Comparison of ENCODE assay signal across 14 cellular contexts in genomic region chr14:24395609-24396580, GRCh38. TPM values are rescaled to one million over a fixed set of nuclear protein-coding genes. Genes with fewer than 3 reads are reported as not detected.
DNase-seq lines count a peak whose midpoint lies in the region; ATAC-seq and TF ChIP-seq lines count a peak whose summit lies in the region.
"Had no signal": no experiment of that assay in that cellular context is flagged by ENCODE, and none has a peak within 500 bp of the region (broad histone marks: within the 10 kb centered on the region; RNA-seq: fewer than 3 reads in every experiment).

No MANE protein-coding gene starts in this region.

- H3K9me3 ChIP-seq in IMR-90 (ENCODE audit: control insufficient read depth, insufficient read depth, low read length) (no peaks in the 10 kb centered on the region), SK-N-MC (ENCODE audit: low read depth, low read length) (no peaks in the 10 kb centered on the region), spleen (no peaks in the 10 kb centered on the region)

- peak overlapping the region; percentile 35; the same call in 1 of the 2 replicates for H4K5ac ChIP-seq in IMR-90 (ENCODE audit: low read depth, low read length)

- 100% methylated on average over 2 of the region's 8 CpGs; no CpG with 5 or more reads in 1 of the 2 experiments for WGBS in IMR-90 (ENCODE audit: extremely low coverage in 2 of 2, insufficient read length in 1 of 2), 2 experiments
- WGBS in spleen, 5 donors: 40 to 55% (median 49%) methylated on average over 8 of the region's 8 CpGs

- peak overlapping the region; percentile 24; the same call in 1 of the 2 replicates for H3K18ac ChIP-seq in IMR-90 (ENCODE audit: low read depth, low read length)

- peak overlapping the region; percentile 15; the same call in 1 of the 2 replicates for H4K91ac ChIP-seq in IMR-90 (ENCODE audit: insufficient read depth, low read depth, low read length)

- H3K14ac ChIP-seq in IMR-90 (replicated peaks; ENCODE audit: low read depth, low read length): no peak overlapping the region

- TF ChIP-seq RAD21 in IMR-90 (IDR thresholded peaks at IDR 0.05; ENCODE audit: low read length): no peak

- no peaks in the 10 kb centered on the region for H3K36me3 ChIP-seq in IMR-90 (ENCODE audit: control insufficient read depth, insufficient read depth, low read length)
- no peaks in the 10 kb centered on the region for H3K36me3 ChIP-seq in SK-N-MC (ENCODE audit: insufficient read depth, low read length)
- H3K36me3 ChIP-seq in spleen: no peaks in the 10 kb centered on the region
- H3K36me3 ChIP-seq: neural progenitor cell had no signal

- no peak overlapping the region for H3K4me2 ChIP-seq in IMR-90 (ENCODE audit: low read depth, low read length)
- H3K4me2 ChIP-seq: neural progenitor cell had no signal

- no peak overlapping the region for H3K56ac ChIP-seq in IMR-90 (ENCODE audit: extremely low read depth, insufficient read depth, low read length)

- H2AK5ac ChIP-seq in IMR-90 (ENCODE audit: low read depth, low read length): 0 out of 2 replicates have a peak overlapping the region, but pooled peaks have one; percentile 4

- H3K27ac ChIP-seq in IMR-90 (ENCODE audit: insufficient read depth, low read length) (no peak overlapping the region), SK-N-MC (peak overlapping the region; percentile 54; the same call in 1 of the 2 replicates), spleen (no peak overlapping the region)
- H3K27ac ChIP-seq: neural progenitor cell had no signal

- TF ChIP-seq POLR2A in IMR-90 (IDR thresholded peaks at IDR 0.05; ENCODE audit: low read depth, low read length) (no peak), spleen (IDR thresholded peaks at IDR 0.05) (no peak)

- ATAC-seq in IMR-90 (ENCODE audit: low read depth): no peak
- no peak for ATAC-seq in GM18498 (IDR thresholded peaks at IDR 0.05; ENCODE audit: unreplicated experiment)
- ATAC-seq: activated CD4-positive, alpha-beta T cell treated with anti-CD3 and anti-CD28 coated beads for 36 hours had no signal

- no peak overlapping the region for H2BK15ac ChIP-seq in IMR-90 (ENCODE audit: low read depth, low read length)

- H3K9ac ChIP-seq in IMR-90 (ENCODE audit: low read depth, low read length): no peak overlapping the region
- H3K9ac ChIP-seq in SK-N-MC (ENCODE audit: insufficient read length): no peak overlapping the region
- H3K9ac ChIP-seq: neural progenitor cell had no signal

- in situ Hi-C loops in IMR-90 (cut with MboI; ENCODE audit: low sequenced_read_pairs): no loop called here

- no TSS peak for BruUV-seq in IMR-90 (replicated peaks; lab: Mats Ljungman, UMichigan)

- no peak overlapping the region for H2AK9ac ChIP-seq in IMR-90 (replicated peaks; ENCODE audit: low read depth, low read length, poor library complexity)

- H4K20me1 ChIP-seq in IMR-90 (ENCODE audit: insufficient read depth, low read length): no peaks in the 10 kb centered on the region

- CTCF ChIA-PET in IMR-90 (lab: Yijun Ruan, JAX): no interaction called here

- no peak overlapping the region; the same call in 1 of the 2 replicates for H3K4ac ChIP-seq in IMR-90 (ENCODE audit: low read depth, low read length)

- H3K9me1 ChIP-seq in IMR-90 (ENCODE audit: insufficient read depth, low read length): peaks cover 2% of the 10 kb centered on the region; the same call in 1 of the 2 replicates

- no peak for TF ChIP-seq CTCF in IMR-90 (conservative IDR thresholded peaks at IDR 0.05; ENCODE audit: low read depth, low read length)
- TF ChIP-seq CTCF in fibroblast of the aortic adventitia (IDR thresholded peaks at IDR 0.05; ENCODE audit: insufficient read depth, low read length): no peak
- TF ChIP-seq CTCF in spleen (IDR thresholded peaks at IDR 0.05 in 8 of 11, conservative IDR thresholded peaks at IDR 0.05 in 3 of 11): no peak

- no peak for DNase-seq in IMR-90
- no peak for DNase-seq in SK-N-MC (ENCODE audit: low read depth, low spot score)
- DNase-seq in fibroblast of the aortic adventitia (ENCODE audit: low read depth): peak; percentile 72
- DNase-seq in spleen: peak; percentile 48
- no peak for DNase-seq in dermis blood vessel endothelial cell
- DNase-seq in COR-L47 (lab: John Stamatoyannopoulos, UW): no peak
- no peak for DNase-seq in occipital lobe (lab: John Stamatoyannopoulos, UW)
- DNase-seq: activated CD4-positive, alpha-beta T cell treated with anti-CD3 and anti-CD28 coated beads for 36 hours; activated gamma-delta T cell treated with Interleukin-2 at 50 U/mL for 16 hours; Calu3; NCI-H524; stimulated activated CD4-positive, alpha-beta T cell treated with anti-CD3 and anti-CD28 coated beads, Interleukin-15, amount 100 ng/mL, for 24 hours had no signal

- peaks cover 0 to 8% of the 10 kb centered on the region in 2 experiments; a peak in 1 of 4 replicates for H3K79me1 ChIP-seq in IMR-90 (ENCODE audit: low read depth in 1 of 2, low read length in 2 of 2)

- H2BK120ac ChIP-seq in IMR-90 (ENCODE audit: low read depth, low read length): no peak overlapping the region

- peak overlapping the region; percentile 26; the same call in 1 of the 2 replicates for H2BK20ac ChIP-seq in IMR-90 (ENCODE audit: low read depth, low read length)

- H3K4me1 ChIP-seq in IMR-90 (ENCODE audit: control insufficient read depth, insufficient read depth, low read length) (peaks cover 16% of the 10 kb centered on the region), spleen (peaks cover 14 to 31% (median 22%) of the 10 kb centered on the region in 6 donors)

- H2BK5ac ChIP-seq in IMR-90 (ENCODE audit: low read depth, low read length, poor library complexity, severe bottlenecking): peak overlapping the region; percentile 46

- POLR2A ChIA-PET in IMR-90 (lab: Charles Lee; ENCODE audit: unreplicated experiment): no interaction called here

- peak overlapping the region; percentile 62 for H2AFZ ChIP-seq in IMR-90 (replicated peaks; ENCODE audit: low read length, poor library complexity)
- H2AFZ ChIP-seq: neural progenitor cell had no signal

- intact Hi-C loops in IMR-90 (cut with micrococcal nuclease) (no loop called here), spleen (cut with DNase I; ENCODE audit: low total_unique reads) (no loop called here)

- H3K4me3 ChIP-seq in IMR-90 (ENCODE audit: insufficient read depth, low read depth, low read length) (no peak overlapping the region), SK-N-MC (no peak overlapping the region), fibroblast of the aortic adventitia (ENCODE audit: low read depth, low read length) (no peak overlapping the region), spleen (no peak overlapping the region)
- H3K4me3 ChIP-seq: neural progenitor cell had no signal

- H3K23ac ChIP-seq in IMR-90 (ENCODE audit: low read depth, low read length): peak overlapping the region; percentile 35; the same call in 1 of the 2 replicates

- dilution Hi-C loops in IMR-90 (cut with HindIII; ENCODE audit: low sequenced_read_pairs, unreplicated experiment): no loop called here

- no peaks in the 10 kb centered on the region for H3K27me3 ChIP-seq in IMR-90 (ENCODE audit: control insufficient read depth, insufficient read depth, low read length)
- peaks cover 0 to 27% (median 0%) of the 10 kb centered on the region in 7 donors for H3K27me3 ChIP-seq in spleen (replicated peaks in 1 of 7)
- H3K27me3 ChIP-seq: neural progenitor cell had no signal

- H4K8ac ChIP-seq in IMR-90 (ENCODE audit: low read depth in 2 of 2, low read length in 2 of 2): peak overlapping the region; percentile 48 to 57; a peak in 2 of 4 replicates

RNA-seq across cellular contexts. Expression of gene NYNRIN, which starts 2.9 kb away (rescaled TPM):
- total RNA-seq in IMR-90 (2012; rRNA removed): 1.7 and 2.2 TPM in 2 replicates
- polyA plus RNA-seq in IMR-90 (2012; rRNA removed): 5.3 and 5.4 TPM in 2 replicates
- polyA plus RNA-seq in IMR-90 (2012; cell fraction: cytosol; rRNA removed): 2.7 and 4.6 TPM in 2 replicates
- 10.7 and 11.1 TPM in 2 replicates for polyA plus RNA-seq in IMR-90 (2012; cell fraction: nucleus; rRNA removed; ENCODE audit: low replicate concordance)
- total RNA-seq in fibroblast of the aortic adventitia (ENCODE audit: low replicate concordance): 14.1 and 45.1 TPM in 2 replicates
- 10 to 100 TPM in 5 of 7 donors, 1 to 10 TPM in 2; 4.7 to 18.0 (median 12.0) TPM for total RNA-seq in spleen
- polyA plus RNA-seq in spleen: 1 to 10 TPM in 2 of 3 donors, under 1 TPM in 1; 0.87 to 2.7 (median 2.2) TPM
- total RNA-seq in dermis blood vessel endothelial cell: 12.6 and 17.0 TPM in 2 replicates
- total RNA-seq in occipital lobe: 15.0 TPM

RNA-seq across cellular contexts. Expression of gene NFATC4, which starts 27.9 kb away (rescaled TPM):
- 13.6 and 15.6 TPM in 2 replicates for total RNA-seq in IMR-90 (2012; rRNA removed)
- polyA plus RNA-seq in IMR-90 (2012; rRNA removed): 35.8 and 38.4 TPM in 2 replicates
- 19.7 and 21.1 TPM in 2 replicates for polyA plus RNA-seq in IMR-90 (2012; cell fraction: cytosol; rRNA removed)
- 286 and 363 TPM in 2 replicates for polyA plus RNA-seq in IMR-90 (2012; cell fraction: nucleus; rRNA removed; ENCODE audit: low replicate concordance)
- total RNA-seq in fibroblast of the aortic adventitia (ENCODE audit: low replicate concordance): 77.9 and 221 TPM in 2 replicates
- total RNA-seq in spleen: 10 to 100 TPM; 10.7 to 29.2 (median 20.2) TPM
- 100 to 1,000 TPM in 1 of 3 donors, 10 to 100 TPM in 2; 51.1 to 145 (median 99.9) TPM for polyA plus RNA-seq in spleen
- 8.8 and 11.1 TPM in 2 replicates for total RNA-seq in dermis blood vessel endothelial cell
- 5.1 TPM for total RNA-seq in occipital lobe

RNA-seq across cellular contexts. Expression of gene CBLN3, which starts 33.6 kb away (rescaled TPM):
- total RNA-seq in IMR-90 (2012; rRNA removed): 0.56 and 0.72 TPM in 2 replicates
- 3.9 and 4.5 TPM in 2 replicates for polyA plus RNA-seq in IMR-90 (2012; rRNA removed)
- polyA plus RNA-seq in IMR-90 (2012; cell fraction: cytosol; rRNA removed): 2.7 and 2.9 TPM in 2 replicates
- polyA plus RNA-seq in IMR-90 (2012; cell fraction: nucleus; rRNA removed; ENCODE audit: low replicate concordance): 27.9 and 42.0 TPM in 2 replicates
- 5.9 and 6.2 TPM in 2 replicates for total RNA-seq in fibroblast of the aortic adventitia (ENCODE audit: low replicate concordance)
- total RNA-seq in spleen: 10 to 100 TPM in 4 of 7 donors, 1 to 10 TPM in 3; 4.3 to 21.7 (median 13.7) TPM
- 10 to 100 TPM in 1 of 3 donors, 1 to 10 TPM in 2; 5.8 to 13.8 (median 6.8) TPM for polyA plus RNA-seq in spleen
- total RNA-seq in dermis blood vessel endothelial cell: 0.84 and 1.0 TPM in 2 replicates
- 0.47 TPM for total RNA-seq in occipital lobe

RNA-seq across cellular contexts. Expression of gene KHNYN, which starts 33.9 kb away (rescaled TPM):
- total RNA-seq in IMR-90 (2012; rRNA removed) (22.8 and 24.4 TPM in 2 replicates), fibroblast of the aortic adventitia (ENCODE audit: low replicate concordance) (37.1 and 39.8 TPM in 2 replicates), spleen (10 to 100 TPM; 65.5 to 90.6 (median 72.2) TPM), dermis blood vessel endothelial cell (55.5 and 67.0 TPM in 2 replicates), occipital lobe (16.7 TPM)
- polyA plus RNA-seq in IMR-90 (2012; rRNA removed) (16.1 and 18.9 TPM in 2 replicates), spleen (10 to 100 TPM; 10.9 to 35.2 (median 14.0) TPM)
- 9.2 and 9.4 TPM in 2 replicates for polyA plus RNA-seq in IMR-90 (2012; cell fraction: cytosol; rRNA removed)
- polyA plus RNA-seq in IMR-90 (2012; cell fraction: nucleus; rRNA removed; ENCODE audit: low replicate concordance): 44.0 and 53.0 TPM in 2 replicates

RNA-seq across cellular contexts. Expression of gene SDR39U1, which starts 46.7 kb away (rescaled TPM):
- 5.0 and 7.5 TPM in 2 replicates for total RNA-seq in IMR-90 (2012; rRNA removed)
- 46.3 and 50.4 TPM in 2 replicates for polyA plus RNA-seq in IMR-90 (2012; rRNA removed)
- 32.8 and 36.4 TPM in 2 replicates for polyA plus RNA-seq in IMR-90 (2012; cell fraction: cytosol; rRNA removed)
- 229 and 384 TPM in 2 replicates for polyA plus RNA-seq in IMR-90 (2012; cell fraction: nucleus; rRNA removed; ENCODE audit: low replicate concordance)
- total RNA-seq in fibroblast of the aortic adventitia (ENCODE audit: low replicate concordance): 12.6 and 13.7 TPM in 2 replicates
- 10 to 100 TPM; 48.2 to 87.8 (median 63.7) TPM for total RNA-seq in spleen
- 100 to 1,000 TPM in 2 of 3 donors, 10 to 100 TPM in 1; 94.6 to 146 (median 124) TPM for polyA plus RNA-seq in spleen
- 9.3 and 79.1 TPM in 2 replicates for total RNA-seq in dermis blood vessel endothelial cell
- total RNA-seq in occipital lobe: 17.0 TPM

Comparison
In these comparisons a context has a peak if more than half of its experiments do, and no peak if none do; other contexts are left out.
1. DNase-seq: peak in fibroblast of the aortic adventitia (single experiment) and spleen (single experiment); none in IMR-90 (single experiment), SK-N-MC (single experiment), dermis blood vessel endothelial cell (single experiment), COR-L47 (single experiment) and occipital lobe (single experiment).